Comparison of ENCODE assay signal across 8 cellular contexts in the genomic region with DNA sequence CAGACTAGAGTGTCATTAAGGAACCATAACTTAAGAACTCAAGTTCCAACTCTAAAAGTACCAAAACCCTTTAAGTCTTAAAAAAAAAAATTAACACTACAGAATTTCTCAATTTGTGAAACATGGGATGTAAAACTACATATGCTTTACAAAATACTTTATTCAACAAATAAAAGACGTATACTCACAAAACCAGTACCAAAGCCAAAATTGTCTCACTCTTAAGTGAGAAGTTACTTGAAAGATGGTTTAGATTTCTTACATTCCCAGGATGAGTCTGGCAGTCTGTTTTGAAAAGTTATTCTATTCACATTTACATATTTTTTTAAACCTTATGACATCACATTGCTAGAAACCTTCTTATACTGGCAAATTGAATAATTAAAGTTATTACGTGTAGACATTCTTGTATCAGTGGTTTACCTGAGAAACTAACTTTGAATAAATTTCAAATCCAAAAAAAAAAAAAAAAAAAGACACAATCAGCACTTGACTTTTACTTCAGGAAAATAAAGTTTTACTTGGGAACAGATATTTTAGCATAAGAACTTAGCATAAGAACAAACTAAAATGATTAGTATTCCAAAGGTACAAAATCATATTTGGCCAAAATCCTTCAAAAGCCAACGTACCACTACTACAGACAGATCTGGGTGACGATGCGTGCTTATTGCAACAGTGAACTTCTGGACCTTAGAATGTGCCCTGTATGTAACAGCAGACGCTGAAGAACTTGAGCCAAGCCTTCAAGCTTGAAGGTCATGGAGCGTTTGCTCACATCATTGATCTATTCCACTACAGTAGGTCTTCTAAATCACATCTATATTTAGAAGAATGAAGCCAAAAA. TPM values are rescaled to one million over a fixed set of nuclear protein-coding genes. Genes with fewer than 3 reads are reported as not detected.
DNase-seq lines count a peak whose midpoint lies in the region; ATAC-seq, FAIRE-seq and TF ChIP-seq lines count a peak whose summit lies in the region.

No MANE protein-coding gene starts in this region.

- peaks cover 42% of the 10 kb centered on the region for H3K4me1 ChIP-seq in lower lobe of right lung

- DNase-seq in D721Med (ENCODE audit: insufficient read length, low spot score): no peak
- peak; percentile 63 for DNase-seq in LoVo (ENCODE audit: low spot score)
- DNase-seq in cerebellum (ENCODE audit: low spot score): peak; percentile 21
- DNase-seq in lower lobe of right lung: no peak
- no peak for DNase-seq in NOMO-1 treated with dmso at 0.1 percent for 144 hours (lab: John Stamatoyannopoulos, UW; ENCODE audit: unreplicated experiment)
- DNase-seq in NCI-H2029 treated with DMSO at 0.1 percent for 48 hours (lab: John Stamatoyannopoulos, UW): no peak

- no peak overlapping the region for H3K27ac ChIP-seq in lower lobe of right lung

- no peaks in the 10 kb centered on the region for H3K27me3 ChIP-seq in lower lobe of right lung (ENCODE audit: low read depth)

- H3K4me3 ChIP-seq in lower lobe of right lung: peak overlapping the region; percentile 87

- no peaks in the 10 kb centered on the region for H3K36me3 ChIP-seq in lower lobe of right lung

- intact Hi-C loops in lower lobe of right lung (cut with DNase I): no loop called here

- ATAC-seq in lower lobe of right lung: no peak
- ATAC-seq in GM21381 (IDR thresholded peaks at IDR 0.05; ENCODE audit: unreplicated experiment): no peak
- ATAC-seq in GM19463 (IDR thresholded peaks at IDR 0.05; ENCODE audit: unreplicated experiment): no peak

- peak; percentile 77 for FAIRE-seq in D721Med (lab: Jason Lieb, UNC)

- TF ChIP-seq CTCF in D721Med (IDR thresholded peaks at IDR 0.05; ENCODE audit: insufficient read depth, missing control alignments) (no peak), lower lobe of right lung (IDR thresholded peaks at IDR 0.05) (no peak)

- no peaks in the 10 kb centered on the region for H3K9me3 ChIP-seq in lower lobe of right lung

RNA-seq across cellular contexts. Expression of a gene that starts 2.6 kb away (rescaled TPM):
- 233 TPM for total RNA-seq in cerebellum
- 40.3 TPM for total RNA-seq in lower lobe of right lung

Comparison
In these comparisons a context has a peak if more than half of its experiments do, and no peak if none do; other contexts are left out.
1. DNase-seq: peak in LoVo (single experiment) and cerebellum (single experiment); none in D721Med (single experiment), lower lobe of right lung (single experiment), NOMO-1 treated with dmso at 0.1 percent for 144 hours (single experiment) and NCI-H2029 treated with DMSO at 0.1 percent for 48 hours (single experiment).